In genomic region chr17:78970834-78971763, GRCh38 we compare ENCODE assay signal across 1 cellular context.
TF ChIP-seq lines count a peak whose summit lies in the region.

No MANE protein-coding gene starts in this region.

TF ChIP-seq in H1, 55 proteins besides CTCF, POLR2A, EP300 and RAD21:
- TF ChIP-seq, protein P1, sequence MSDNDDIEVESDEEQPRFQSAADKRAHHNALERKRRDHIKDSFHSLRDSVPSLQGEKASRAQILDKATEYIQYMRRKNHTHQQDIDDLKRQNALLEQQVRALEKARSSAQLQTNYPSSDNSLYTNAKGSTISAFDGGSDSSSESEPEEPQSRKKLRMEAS (IDR thresholded peaks at IDR 0.05) = no peak
- TF ChIP-seq JUN (IDR thresholded peaks at IDR 0.05; ENCODE audit: low read depth, low read length) (no peak), YY1 (IDR thresholded peaks at IDR 0.05; ENCODE audit: low read depth, low read length) (0 out of 2 replicates have a peak, but pooled peaks have one; percentile 8), TCF12 (IDR thresholded peaks at IDR 0.05; ENCODE audit: low read depth, low read length) (0 out of 2 replicates have a peak, but pooled peaks have one; percentile 13), TEAD4 (IDR thresholded peaks at IDR 0.05; ENCODE audit: low read depth, low read length) (no peak)
